Comparison of ENCODE assay signal across 9 cellular contexts in genomic region chr20:2688041-2688591, GRCh38. TPM values are rescaled to one million over a fixed set of nuclear protein-coding genes. Genes with fewer than 3 reads are reported as not detected.
DNase-seq lines count a peak whose midpoint lies in the region; ATAC-seq, FAIRE-seq and TF ChIP-seq lines count a peak whose summit lies in the region.
"Had no signal": no experiment of that assay in that cellular context is flagged by ENCODE, and none has a peak within 500 bp of the region (broad histone marks: within the 10 kb centered on the region; RNA-seq: fewer than 3 reads in every experiment).

No MANE protein-coding gene starts in this region.

- H3K36me3 Mint-ChIP-seq in Caco-2 (ENCODE audit: insufficient read depth, unreplicated experiment) (peaks cover 5% of the 10 kb centered on the region), brain (no peaks in the 10 kb centered on the region)

- H3K4me2 ChIP-seq in KMS-11: no peak overlapping the region
- H3K4me2 ChIP-seq in HepG2 (ENCODE audit: low read depth, low read length): peak overlapping the region; percentile 27

- H3K79me2 ChIP-seq in KMS-11 (ENCODE audit: insufficient read depth, low read depth) (no peaks in the 10 kb centered on the region), HepG2 (ENCODE audit: insufficient read depth, low read length) (no peaks in the 10 kb centered on the region)

- in situ Hi-C loops in HepG2 (cut with HindIII; ENCODE audit: extremely low pct_ligation_motif_present, low pct_unique_long_range_greater_than_20kb): loop anchor here (5.0 kb wide), 1 partner anchor 64 kb away; no protein-coding TSS in a partner anchor

- POLR2A ChIA-PET in Caco-2 (lab: Charles Lee) (interaction anchor here (0.7 kb wide), 1 partner anchor 218 kb away, joined by 3 read pairs; the partner anchor contains the start of gene SNRPB), HepG2 (lab: Yijun Ruan, JAX) (interaction anchor here (1.9 kb wide), 1 partner anchor 36 kb away, joined by 10 read pairs; the partner anchor contains the start of gene NOP56)

- TF ChIP-seq EP300 in HepG2 (IDR thresholded peaks at IDR 0.05; ENCODE audit: low read depth in 2 of 2, low read length in 2 of 2) (no peak), HepG2 (CRISPR knock-in tag; IDR thresholded peaks at IDR 0.05; ENCODE audit: borderline replicate concordance) (no peak)

- 27% methylated on average over 18 of the region's 18 CpGs for WGBS in HepG2 (ENCODE audit: low lambda C conversion rate)

- no peak overlapping the region for H3K4me3 ChIP-seq in Caco-2 (ENCODE audit: low read depth, low read length)
- H3K4me3 ChIP-seq in KMS-11 (IDR thresholded peaks at IDR 0.05; ENCODE audit: insufficient read depth, low read depth, low read length): no peak overlapping the region
- no peak overlapping the region for H3K4me3 ChIP-seq in WI38 (ENCODE audit: low read depth, low read length)
- H3K4me3 ChIP-seq in HepG2 (replicated peaks in 1 of 3; ENCODE audit: insufficient read depth in 1 of 3, low read depth in 2 of 3, low read length in 3 of 3): peak overlapping the region in 1 of 3 experiments; percentile 18; a peak in 1 of 6 replicates
- H3K4me3 ChIP-seq: SJSA1 had no signal

- peak; percentile 34 to 39 for TF ChIP-seq CTCF in Caco-2 (IDR thresholded peaks at IDR 0.05; ENCODE audit: insufficient read depth in 1 of 2, low read depth in 1 of 2, low read length in 1 of 2, severe bottlenecking in 1 of 2, unreplicated experiment in 1 of 2)
- TF ChIP-seq CTCF in KMS-11 (conservative IDR thresholded peaks at IDR 0.05; ENCODE audit: low read depth, low read length): peak; percentile 37; the same call in 1 of the 2 replicates
- TF ChIP-seq CTCF in WI38 (IDR thresholded peaks at IDR 0.05; ENCODE audit: low read depth, low read length): peak; percentile 58
- peak; percentile 69 to 92 for TF ChIP-seq CTCF in brain (conservative IDR thresholded peaks at IDR 0.05)
- peak; percentile 74 for TF ChIP-seq CTCF in HepG2 (CRISPR knock-in tag; IDR thresholded peaks at IDR 0.05)

- peak; percentile 23 for FAIRE-seq in HepG2 (lab: Jason Lieb, UNC)

- peaks cover 12% of the 10 kb centered on the region for H3K4me1 Mint-ChIP-seq in Caco-2 (ENCODE audit: low read depth, unreplicated experiment)
- peaks cover 29% of the 10 kb centered on the region for H3K4me1 Mint-ChIP-seq in brain

- CTCF ChIA-PET in Caco-2 (lab: Charles Lee): interaction anchor here (0.7 to 1.6 kb wide), 2 partner anchors 12 to 722 kb away, joined by 3 read pairs; no protein-coding TSS in a partner anchor
- CTCF ChIA-PET in HepG2 (lab: Yijun Ruan, JAX; ENCODE audit: low intra/inter-chr PET ratio, low total read pairs): interaction anchor here (0.7 to 0.9 kb wide), 3 partner anchors 55 to 64 kb away, joined by 3 to 8 read pairs (median 5); no protein-coding TSS in a partner anchor

- no TSS peak for BruUV-seq in Caco-2 (replicated peaks; lab: Mats Ljungman, UMichigan)
- BruUV-seq in HepG2 (replicated peaks; lab: Mats Ljungman, UMichigan): no TSS peak

- peaks cover 6% of the 10 kb centered on the region for H3K4me1 ChIP-seq in Caco-2
- H3K4me1 ChIP-seq in KMS-11 (ENCODE audit: low read depth, poor library complexity, severe bottlenecking): no peaks in the 10 kb centered on the region
- peaks cover 16% of the 10 kb centered on the region for H3K4me1 ChIP-seq in HepG2 (ENCODE audit: insufficient read depth, low read length)

- H3K27ac Mint-ChIP-seq in Caco-2 (ENCODE audit: unreplicated experiment) (no peak overlapping the region), brain (peak overlapping the region in 1 of 5 experiments; percentile 56)

- H3K27me3 ChIP-seq in Caco-2 (replicated peaks; ENCODE audit: control insufficient read depth, insufficient read depth, low read length) (peaks cover 1% of the 10 kb centered on the region), KMS-11 (ENCODE audit: insufficient read depth, low read depth) (no peaks in the 10 kb centered on the region), HepG2 (ENCODE audit: control insufficient read depth in 1 of 2, insufficient read depth in 2 of 2, low read length in 2 of 2) (peaks cover 15 to 68% of the 10 kb centered on the region in 2 experiments)

- H4K20me1 ChIP-seq in KMS-11 (ENCODE audit: insufficient read depth) (no peaks in the 10 kb centered on the region), HepG2 (ENCODE audit: insufficient read depth, low read length) (no peaks in the 10 kb centered on the region)

- H3K27ac ChIP-seq in KMS-11 (no peak overlapping the region), HepG2 (ENCODE audit: extremely low read length, insufficient read depth, low read length) (no peak overlapping the region)
- H3K27ac ChIP-seq: SJSA1 had no signal

- H2AFZ ChIP-seq in KMS-11 (ENCODE audit: low read depth) (no peak overlapping the region), HepG2 (ENCODE audit: low read length) (no peak overlapping the region)

- H3K27me3 Mint-ChIP-seq in Caco-2 (ENCODE audit: insufficient read depth, unreplicated experiment) (peaks cover 19% of the 10 kb centered on the region), brain (peaks cover 42% of the 10 kb centered on the region)

- H3K36me3 ChIP-seq in Caco-2 (ENCODE audit: control insufficient read depth, insufficient read depth, low read length): no peaks in the 10 kb centered on the region
- H3K36me3 ChIP-seq in KMS-11 (ENCODE audit: insufficient read depth): no peaks in the 10 kb centered on the region
- H3K36me3 ChIP-seq in HepG2 (replicated peaks in 1 of 2; ENCODE audit: control insufficient read depth in 1 of 2, insufficient read depth in 2 of 2, low read length in 2 of 2): no peaks in the 10 kb centered on the region
- H3K36me3 ChIP-seq: SJSA1 had no signal

- H3K9me3 ChIP-seq in Caco-2 (no peaks in the 10 kb centered on the region), HepG2 (ENCODE audit: low read length) (no peaks in the 10 kb centered on the region)
- H3K9me3 ChIP-seq: SJSA1 had no signal

- peak; percentile 70 for TF ChIP-seq RAD21 in HepG2 (CRISPR knock-in tag; IDR thresholded peaks at IDR 0.05)

- no peak for TF ChIP-seq POLR2A in HepG2 (IDR thresholded peaks at IDR 0.05; ENCODE audit: insufficient read depth in 1 of 2, low read depth in 2 of 2, low read length in 2 of 2)

- H3K9me3 Mint-ChIP-seq in Caco-2 (ENCODE audit: unreplicated experiment) (no peaks in the 10 kb centered on the region), brain (peaks cover 0 to 6% (median 0%) of the 10 kb centered on the region in 5 experiments)

- intact Hi-C loops in Caco-2 (cut with micrococcal nuclease; ENCODE audit: unreplicated experiment): no loop called here
- intact Hi-C loops in HepG2 (cut with micrococcal nuclease; ENCODE audit: unreplicated experiment): loop anchor here (1.0 kb wide), 1 partner anchor 55 kb away; no protein-coding TSS in a partner anchor

- peak; percentile 33 for DNase-seq in Caco-2
- no peak for DNase-seq in HepG2 (ENCODE audit: low spot score)
- DNase-seq in stimulated activated CD8-positive, alpha-beta memory T cell treated with anti-CD3 and anti-CD28 coated beads, Interleukin-15, amount 100 ng/mL, for 4 hours (ENCODE audit: low read depth in 2 of 2): peak; percentile 50 to 61

- ATAC-seq in HepG2: peak; percentile 31; the same call in 2 of the 3 replicates
- no peak for ATAC-seq in HG03196 (IDR thresholded peaks at IDR 0.05; ENCODE audit: unreplicated experiment)
- ATAC-seq in HG03460 (IDR thresholded peaks at IDR 0.05; ENCODE audit: unreplicated experiment): no peak

- no peak overlapping the region for H3K4me3 Mint-ChIP-seq in Caco-2 (ENCODE audit: unreplicated experiment)
- H3K4me3 Mint-ChIP-seq in brain: peak overlapping the region; percentile 20 to 63 (median 52)

- H3K9ac ChIP-seq in KMS-11: no peak overlapping the region
- no peak overlapping the region for H3K9ac ChIP-seq in HepG2 (ENCODE audit: insufficient read depth, low read depth, low read length)

RNA-seq across cellular contexts. Expression of gene EBF4, which starts 4.5 kb away (rescaled TPM):
- total RNA-seq in Caco-2 (2022): 5.7 and 7.5 TPM in 2 replicates
- polyA plus RNA-seq in brain (ENCODE audit: insufficient read depth, low read depth, low replicate concordance): 20.4 TPM
- total RNA-seq in HepG2 (2016; rRNA removed; fragmentation: Illumina TruSeq; extraction: Trizol): 0.84 TPM in 1 of 2 replicates, not detected in the other
- total RNA-seq in HepG2 (2016; cell fraction: cytosol; rRNA removed; fragmentation: Illumina TruSeq; extraction: Trizol; ENCODE audit: low read depth): not detected in 2 replicates
- 0.13 and 0.15 TPM in 2 replicates for total RNA-seq in HepG2 (2016; cell fraction: insoluble cytoplasmic fraction; rRNA removed; fragmentation: Illumina TruSeq; extraction: Trizol)
- total RNA-seq in HepG2 (2016; cell fraction: membrane; rRNA removed; fragmentation: Illumina TruSeq; extraction: Trizol): 0.34 TPM in 2 replicates
- total RNA-seq in HepG2 (2016; cell fraction: nucleus; rRNA removed; fragmentation: Illumina TruSeq; extraction: Trizol): 0.34 and 0.56 TPM in 2 replicates
- 2.2 and 5.2 TPM in 2 replicates for polyA plus RNA-seq in HepG2 (2011; rRNA removed)
- 1.7 and 2.0 TPM in 2 replicates for polyA plus RNA-seq in HepG2 (2011; cell fraction: cytosol; rRNA removed)
- polyA plus RNA-seq in HepG2 (2011; cell fraction: nucleus; rRNA removed): 19.5 and 21.3 TPM in 2 replicates
- 3.4 and 9.8 TPM in 2 replicates for polyA plus RNA-seq in HepG2 (2012)
- polyA plus RNA-seq in HepG2 (2016; cell fraction: cytosol; fragmentation: Illumina TruSeq; extraction: Trizol; ENCODE audit: low read depth): 0.10 and 0.52 TPM in 2 replicates
- polyA plus RNA-seq in HepG2 (2016; cell fraction: insoluble cytoplasmic fraction; fragmentation: Illumina TruSeq; extraction: Trizol; ENCODE audit: low read depth): 0.11 and 0.45 TPM in 2 replicates
- polyA plus RNA-seq in HepG2 (2016; cell fraction: membrane; fragmentation: Illumina TruSeq; extraction: Trizol; ENCODE audit: low read depth): 0.17 and 0.41 TPM in 2 replicates
- polyA plus RNA-seq in HepG2 (2016; cell fraction: nucleus; fragmentation: Illumina TruSeq; extraction: Trizol; ENCODE audit: insufficient read depth, low read depth): 1.1 and 2.1 TPM in 2 replicates
- polyA minus RNA-seq in HepG2 (2011; rRNA and poly(A)+ RNA removed; ENCODE audit: low replicate concordance): 3.8 TPM in 1 of 2 replicates, not detected in the other
- 1.3 and 2.1 TPM in 2 replicates for polyA minus RNA-seq in HepG2 (2011; cell fraction: cytosol; rRNA and poly(A)+ RNA removed)
- 4.8 and 7.2 TPM in 2 replicates for polyA minus RNA-seq in HepG2 (2011; cell fraction: nucleus; rRNA and poly(A)+ RNA removed)

RNA-seq across cellular contexts. Expression of gene IDH3B, which starts 24.1 kb away (rescaled TPM):
- total RNA-seq in Caco-2 (2022) (123 and 137 TPM in 2 replicates), HepG2 (2016; rRNA removed; fragmentation: Illumina TruSeq; extraction: Trizol) (215 and 246 TPM in 2 replicates)
- polyA plus RNA-seq in brain (ENCODE audit: insufficient read depth, low read depth, low replicate concordance) (82.1 TPM), HepG2 (2011; rRNA removed) (245 and 254 TPM in 2 replicates)
- 33.7 and 38.0 TPM in 2 replicates for total RNA-seq in HepG2 (2016; cell fraction: cytosol; rRNA removed; fragmentation: Illumina TruSeq; extraction: Trizol; ENCODE audit: low read depth)
- total RNA-seq in HepG2 (2016; cell fraction: insoluble cytoplasmic fraction; rRNA removed; fragmentation: Illumina TruSeq; extraction: Trizol): 222 and 260 TPM in 2 replicates
- total RNA-seq in HepG2 (2016; cell fraction: membrane; rRNA removed; fragmentation: Illumina TruSeq; extraction: Trizol): 44.8 and 48.2 TPM in 2 replicates
- 137 and 140 TPM in 2 replicates for total RNA-seq in HepG2 (2016; cell fraction: nucleus; rRNA removed; fragmentation: Illumina TruSeq; extraction: Trizol)
- 222 and 246 TPM in 2 replicates for polyA plus RNA-seq in HepG2 (2011; cell fraction: cytosol; rRNA removed)
- polyA plus RNA-seq in HepG2 (2011; cell fraction: nucleus; rRNA removed): 901 and 966 TPM in 2 replicates
- 156 and 158 TPM in 2 replicates for polyA plus RNA-seq in HepG2 (2012)
- 22.8 and 27.4 TPM in 2 replicates for polyA plus RNA-seq in HepG2 (2016; cell fraction: cytosol; fragmentation: Illumina TruSeq; extraction: Trizol; ENCODE audit: low read depth)
- 207 and 216 TPM in 2 replicates for polyA plus RNA-seq in HepG2 (2016; cell fraction: insoluble cytoplasmic fraction; fragmentation: Illumina TruSeq; extraction: Trizol; ENCODE audit: low read depth)
- 27.1 and 32.5 TPM in 2 replicates for polyA plus RNA-seq in HepG2 (2016; cell fraction: membrane; fragmentation: Illumina TruSeq; extraction: Trizol; ENCODE audit: low read depth)
- 236 and 251 TPM in 2 replicates for polyA plus RNA-seq in HepG2 (2016; cell fraction: nucleus; fragmentation: Illumina TruSeq; extraction: Trizol; ENCODE audit: insufficient read depth, low read depth)
- 107 and 189 TPM in 2 replicates for polyA minus RNA-seq in HepG2 (2011; rRNA and poly(A)+ RNA removed; ENCODE audit: low replicate concordance)
- polyA minus RNA-seq in HepG2 (2011; cell fraction: cytosol; rRNA and poly(A)+ RNA removed): 74.0 and 74.8 TPM in 2 replicates
- polyA minus RNA-seq in HepG2 (2011; cell fraction: nucleus; rRNA and poly(A)+ RNA removed): 230 and 248 TPM in 2 replicates

RNA-seq across cellular contexts. Expression of gene NOP56, which starts 35.7 kb away (rescaled TPM):
- total RNA-seq in Caco-2 (2022): 497 and 524 TPM in 2 replicates
- 95.9 TPM for polyA plus RNA-seq in brain (ENCODE audit: insufficient read depth, low read depth, low replicate concordance)
- 646 and 1,116 TPM in 2 replicates for total RNA-seq in HepG2 (2016; rRNA removed; fragmentation: Illumina TruSeq; extraction: Trizol)
- total RNA-seq in HepG2 (2016; cell fraction: cytosol; rRNA removed; fragmentation: Illumina TruSeq; extraction: Trizol; ENCODE audit: low read depth): 3,280 and 3,642 TPM in 2 replicates
- 600 and 1,127 TPM in 2 replicates for total RNA-seq in HepG2 (2016; cell fraction: insoluble cytoplasmic fraction; rRNA removed; fragmentation: Illumina TruSeq; extraction: Trizol)
- 2,832 and 3,011 TPM in 2 replicates for total RNA-seq in HepG2 (2016; cell fraction: membrane; rRNA removed; fragmentation: Illumina TruSeq; extraction: Trizol)
- 1,362 and 1,462 TPM in 2 replicates for total RNA-seq in HepG2 (2016; cell fraction: nucleus; rRNA removed; fragmentation: Illumina TruSeq; extraction: Trizol)
- 369 and 374 TPM in 2 replicates for polyA plus RNA-seq in HepG2 (2011; rRNA removed)
- 207 and 225 TPM in 2 replicates for polyA plus RNA-seq in HepG2 (2011; cell fraction: cytosol; rRNA removed)
- 1,398 and 1,412 TPM in 2 replicates for polyA plus RNA-seq in HepG2 (2011; cell fraction: nucleus; rRNA removed)
- 352 and 481 TPM in 2 replicates for polyA plus RNA-seq in HepG2 (2012)
- polyA plus RNA-seq in HepG2 (2016; cell fraction: cytosol; fragmentation: Illumina TruSeq; extraction: Trizol; ENCODE audit: low read depth): 3,484 and 3,697 TPM in 2 replicates
- 637 and 642 TPM in 2 replicates for polyA plus RNA-seq in HepG2 (2016; cell fraction: insoluble cytoplasmic fraction; fragmentation: Illumina TruSeq; extraction: Trizol; ENCODE audit: low read depth)
- 2,607 and 2,624 TPM in 2 replicates for polyA plus RNA-seq in HepG2 (2016; cell fraction: membrane; fragmentation: Illumina TruSeq; extraction: Trizol; ENCODE audit: low read depth)
- 3,019 and 3,117 TPM in 2 replicates for polyA plus RNA-seq in HepG2 (2016; cell fraction: nucleus; fragmentation: Illumina TruSeq; extraction: Trizol; ENCODE audit: insufficient read depth, low read depth)
- 388 and 403 TPM in 2 replicates for polyA minus RNA-seq in HepG2 (2011; rRNA and poly(A)+ RNA removed; ENCODE audit: low replicate concordance)
- polyA minus RNA-seq in HepG2 (2011; cell fraction: cytosol; rRNA and poly(A)+ RNA removed): 134 TPM in 2 replicates
- 938 and 1,127 TPM in 2 replicates for polyA minus RNA-seq in HepG2 (2011; cell fraction: nucleus; rRNA and poly(A)+ RNA removed)
